Comparison of ENCODE assay signal across 1 cellular context in genomic region chr1:26431979-26432695, GRCh38.
TF ChIP-seq lines count a peak whose summit lies in the region.

A gene with protein sequence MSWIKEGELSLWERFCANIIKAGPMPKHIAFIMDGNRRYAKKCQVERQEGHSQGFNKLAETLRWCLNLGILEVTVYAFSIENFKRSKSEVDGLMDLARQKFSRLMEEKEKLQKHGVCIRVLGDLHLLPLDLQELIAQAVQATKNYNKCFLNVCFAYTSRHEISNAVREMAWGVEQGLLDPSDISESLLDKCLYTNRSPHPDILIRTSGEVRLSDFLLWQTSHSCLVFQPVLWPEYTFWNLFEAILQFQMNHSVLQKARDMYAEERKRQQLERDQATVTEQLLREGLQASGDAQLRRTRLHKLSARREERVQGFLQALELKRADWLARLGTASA (plus strand): TSS chr1:26432321. CDS start chr1:26432946, 625 bp downstream.

TF ChIP-seq in K562, 482 proteins besides CTCF, POLR2A, EP300 and RAD21 (continued from another document and continues in another):
- peak; percentile 92 for TF ChIP-seq E2F1 (CRISPR knock-in tag; IDR thresholded peaks at IDR 0.05)
- peak; percentile 87 for TF ChIP-seq EGR1 (conservative IDR thresholded peaks at IDR 0.05)
- TF ChIP-seq, protein P1, sequence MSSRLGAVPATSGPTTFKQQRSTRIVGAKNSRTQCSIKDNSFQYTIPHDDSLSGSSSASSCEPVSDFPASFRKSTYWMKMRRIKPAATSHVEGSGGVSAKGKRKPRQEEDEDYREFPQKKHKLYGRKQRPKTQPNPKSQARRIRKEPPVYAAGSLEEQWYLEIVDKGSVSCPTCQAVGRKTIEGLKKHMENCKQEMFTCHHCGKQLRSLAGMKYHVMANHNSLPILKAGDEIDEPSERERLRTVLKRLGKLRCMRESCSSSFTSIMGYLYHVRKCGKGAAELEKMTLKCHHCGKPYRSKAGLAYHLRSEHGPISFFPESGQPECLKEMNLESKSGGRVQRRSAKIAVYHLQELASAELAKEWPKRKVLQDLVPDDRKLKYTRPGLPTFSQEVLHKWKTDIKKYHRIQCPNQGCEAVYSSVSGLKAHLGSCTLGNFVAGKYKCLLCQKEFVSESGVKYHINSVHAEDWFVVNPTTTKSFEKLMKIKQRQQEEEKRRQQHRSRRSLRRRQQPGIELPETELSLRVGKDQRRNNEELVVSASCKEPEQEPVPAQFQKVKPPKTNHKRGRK (tag; IDR thresholded peaks at IDR 0.05): no peak
- peak; percentile 28 for TF ChIP-seq KDM2B (CRISPR knock-in tag; IDR thresholded peaks at IDR 0.05)
- TF ChIP-seq, protein P2, sequence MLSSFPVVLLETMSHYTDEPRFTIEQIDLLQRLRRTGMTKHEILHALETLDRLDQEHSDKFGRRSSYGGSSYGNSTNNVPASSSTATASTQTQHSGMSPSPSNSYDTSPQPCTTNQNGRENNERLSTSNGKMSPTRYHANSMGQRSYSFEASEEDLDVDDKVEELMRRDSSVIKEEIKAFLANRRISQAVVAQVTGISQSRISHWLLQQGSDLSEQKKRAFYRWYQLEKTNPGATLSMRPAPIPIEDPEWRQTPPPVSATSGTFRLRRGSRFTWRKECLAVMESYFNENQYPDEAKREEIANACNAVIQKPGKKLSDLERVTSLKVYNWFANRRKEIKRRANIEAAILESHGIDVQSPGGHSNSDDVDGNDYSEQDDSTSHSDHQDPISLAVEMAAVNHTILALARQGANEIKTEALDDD (IDR thresholded peaks at IDR 0.05): no peak
- no peak for TF ChIP-seq PHB (CRISPR knock-in tag; IDR thresholded peaks at IDR 0.05)
- peak; percentile 82 for TF ChIP-seq CCNT2 (IDR thresholded peaks at IDR 0.05; ENCODE audit: borderline replicate concordance, extremely low read depth, insufficient read length, low read depth, low read length)
- TF ChIP-seq MEIS2 (IDR thresholded peaks at IDR 0.05; ENCODE audit: partially characterized antibody): peak; percentile 95
- TF ChIP-seq ZBTB2 (IDR thresholded peaks at IDR 0.05): peak; percentile 98
- TF ChIP-seq SLC30A9 (CRISPR knock-in tag; IDR thresholded peaks at IDR 0.05): no peak
- TF ChIP-seq NUFIP1 (IDR thresholded peaks at IDR 0.05; ENCODE audit: partially characterized antibody): no peak
- peak; percentile 100 for TF ChIP-seq SP1 (CRISPR knock-in tag; IDR thresholded peaks at IDR 0.05)
- TF ChIP-seq ZFP30 (CRISPR knock-in tag; IDR thresholded peaks at IDR 0.05; ENCODE audit: borderline replicate concordance): no peak
- peak; percentile 94 for TF ChIP-seq CBX1 (IDR thresholded peaks at IDR 0.05; ENCODE audit: low read depth)
- peak; percentile 100 for TF ChIP-seq USF1 (CRISPR knock-in tag; IDR thresholded peaks at IDR 0.05)
- TF ChIP-seq, protein P3, sequence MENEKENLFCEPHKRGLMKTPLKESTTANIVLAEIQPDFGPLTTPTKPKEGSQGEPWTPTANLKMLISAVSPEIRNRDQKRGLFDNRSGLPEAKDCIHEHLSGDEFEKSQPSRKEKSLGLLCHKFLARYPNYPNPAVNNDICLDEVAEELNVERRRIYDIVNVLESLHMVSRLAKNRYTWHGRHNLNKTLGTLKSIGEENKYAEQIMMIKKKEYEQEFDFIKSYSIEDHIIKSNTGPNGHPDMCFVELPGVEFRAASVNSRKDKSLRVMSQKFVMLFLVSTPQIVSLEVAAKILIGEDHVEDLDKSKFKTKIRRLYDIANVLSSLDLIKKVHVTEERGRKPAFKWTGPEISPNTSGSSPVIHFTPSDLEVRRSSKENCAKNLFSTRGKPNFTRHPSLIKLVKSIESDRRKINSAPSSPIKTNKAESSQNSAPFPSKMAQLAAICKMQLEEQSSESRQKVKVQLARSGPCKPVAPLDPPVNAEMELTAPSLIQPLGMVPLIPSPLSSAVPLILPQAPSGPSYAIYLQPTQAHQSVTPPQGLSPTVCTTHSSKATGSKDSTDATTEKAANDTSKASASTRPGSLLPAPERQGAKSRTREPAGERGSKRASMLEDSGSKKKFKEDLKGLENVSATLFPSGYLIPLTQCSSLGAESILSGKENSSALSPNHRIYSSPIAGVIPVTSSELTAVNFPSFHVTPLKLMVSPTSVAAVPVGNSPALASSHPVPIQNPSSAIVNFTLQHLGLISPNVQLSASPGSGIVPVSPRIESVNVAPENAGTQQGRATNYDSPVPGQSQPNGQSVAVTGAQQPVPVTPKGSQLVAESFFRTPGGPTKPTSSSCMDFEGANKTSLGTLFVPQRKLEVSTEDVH (IDR thresholded peaks at IDR 0.05; ENCODE audit: low read depth, partially characterized antibody): peak; percentile 96
- peak; percentile 82; the same call in 1 of the 2 replicates for TF ChIP-seq TAF7 (tag; IDR thresholded peaks at IDR 0.05)
- peak; percentile 64; the same call in 1 of the 2 replicates for TF ChIP-seq ZBTB7A (IDR thresholded peaks at IDR 0.05; ENCODE audit: borderline replicate concordance, control insufficient read depth, low read depth, low read length)
- peak; percentile 92 for TF ChIP-seq KDM5B (IDR thresholded peaks at IDR 0.05; ENCODE audit: insufficient replicate concordance, low read depth, low read length)
- TF ChIP-seq PBX2 (CRISPR knock-in tag; IDR thresholded peaks at IDR 0.05; ENCODE audit: low read depth): no peak
- no peak for TF ChIP-seq PBX2 (tag; conservative IDR thresholded peaks at IDR 0.05; ENCODE audit: low read depth)
- TF ChIP-seq NCOA1 (IDR thresholded peaks at IDR 0.05; ENCODE audit: low read depth): peak; percentile 55; the same call in 1 of the 2 replicates
- no peak for TF ChIP-seq NCOA6 (IDR thresholded peaks at IDR 0.05)
- TF ChIP-seq EP400 (IDR thresholded peaks at IDR 0.05): peak; percentile 96
- TF ChIP-seq, protein P4, sequence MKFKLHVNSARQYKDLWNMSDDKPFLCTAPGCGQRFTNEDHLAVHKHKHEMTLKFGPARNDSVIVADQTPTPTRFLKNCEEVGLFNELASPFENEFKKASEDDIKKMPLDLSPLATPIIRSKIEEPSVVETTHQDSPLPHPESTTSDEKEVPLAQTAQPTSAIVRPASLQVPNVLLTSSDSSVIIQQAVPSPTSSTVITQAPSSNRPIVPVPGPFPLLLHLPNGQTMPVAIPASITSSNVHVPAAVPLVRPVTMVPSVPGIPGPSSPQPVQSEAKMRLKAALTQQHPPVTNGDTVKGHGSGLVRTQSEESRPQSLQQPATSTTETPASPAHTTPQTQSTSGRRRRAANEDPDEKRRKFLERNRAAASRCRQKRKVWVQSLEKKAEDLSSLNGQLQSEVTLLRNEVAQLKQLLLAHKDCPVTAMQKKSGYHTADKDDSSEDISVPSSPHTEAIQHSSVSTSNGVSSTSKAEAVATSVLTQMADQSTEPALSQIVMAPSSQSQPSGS (CRISPR knock-in tag; IDR thresholded peaks at IDR 0.05): no peak
- TF ChIP-seq TCFL5 (CRISPR knock-in tag; conservative IDR thresholded peaks at IDR 0.05): no peak
- no peak; the same call in 1 of the 2 replicates for TF ChIP-seq BACH1 (tag; IDR thresholded peaks at IDR 0.05)
- TF ChIP-seq GTF2F1 (IDR thresholded peaks at IDR 0.05; ENCODE audit: low read depth, low read length): 0 out of 2 replicates have a peak, but pooled peaks have one; percentile 36
- TF ChIP-seq NFE2 (IDR thresholded peaks at IDR 0.05; ENCODE audit: low read depth): peak; percentile 40
- TF ChIP-seq, protein P5, sequence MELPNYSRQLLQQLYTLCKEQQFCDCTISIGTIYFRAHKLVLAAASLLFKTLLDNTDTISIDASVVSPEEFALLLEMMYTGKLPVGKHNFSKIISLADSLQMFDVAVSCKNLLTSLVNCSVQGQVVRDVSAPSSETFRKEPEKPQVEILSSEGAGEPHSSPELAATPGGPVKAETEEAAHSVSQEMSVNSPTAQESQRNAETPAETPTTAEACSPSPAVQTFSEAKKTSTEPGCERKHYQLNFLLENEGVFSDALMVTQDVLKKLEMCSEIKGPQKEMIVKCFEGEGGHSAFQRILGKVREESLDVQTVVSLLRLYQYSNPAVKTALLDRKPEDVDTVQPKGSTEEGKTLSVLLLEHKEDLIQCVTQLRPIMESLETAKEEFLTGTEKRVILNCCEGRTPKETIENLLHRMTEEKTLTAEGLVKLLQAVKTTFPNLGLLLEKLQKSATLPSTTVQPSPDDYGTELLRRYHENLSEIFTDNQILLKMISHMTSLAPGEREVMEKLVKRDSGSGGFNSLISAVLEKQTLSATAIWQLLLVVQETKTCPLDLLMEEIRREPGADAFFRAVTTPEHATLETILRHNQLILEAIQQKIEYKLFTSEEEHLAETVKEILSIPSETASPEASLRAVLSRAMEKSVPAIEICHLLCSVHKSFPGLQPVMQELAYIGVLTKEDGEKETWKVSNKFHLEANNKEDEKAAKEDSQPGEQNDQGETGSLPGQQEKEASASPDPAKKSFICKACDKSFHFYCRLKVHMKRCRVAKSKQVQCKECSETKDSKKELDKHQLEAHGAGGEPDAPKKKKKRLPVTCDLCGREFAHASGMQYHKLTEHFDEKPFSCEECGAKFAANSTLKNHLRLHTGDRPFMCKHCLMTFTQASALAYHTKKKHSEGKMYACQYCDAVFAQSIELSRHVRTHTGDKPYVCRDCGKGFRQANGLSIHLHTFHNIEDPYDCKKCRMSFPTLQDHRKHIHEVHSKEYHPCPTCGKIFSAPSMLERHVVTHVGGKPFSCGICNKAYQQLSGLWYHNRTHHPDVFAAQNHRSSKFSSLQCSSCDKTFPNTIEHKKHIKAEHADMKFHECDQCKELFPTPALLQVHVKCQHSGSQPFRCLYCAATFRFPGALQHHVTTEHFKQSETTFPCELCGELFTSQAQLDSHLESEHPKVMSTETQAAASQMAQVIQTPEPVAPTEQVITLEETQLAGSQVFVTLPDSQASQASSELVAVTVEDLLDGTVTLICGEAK (IDR thresholded peaks at IDR 0.05): peak; percentile 72
- TF ChIP-seq, protein P5 (CRISPR knock-in tag; IDR thresholded peaks at IDR 0.05): no peak
- no peak for TF ChIP-seq MEF2A (IDR thresholded peaks at IDR 0.05; ENCODE audit: control insufficient read depth, low read depth, low read length)
